In genomic region chr9:65455751-65456647, GRCh38 we compare ENCODE assay signal across 5 cellular contexts.
DNase-seq lines count a peak whose midpoint lies in the region; ATAC-seq lines count a peak whose summit lies in the region.
"Not testable (repeated sequence)": the region's sequence is repeated elsewhere in the genome, so short reads cannot be mapped to it uniquely, and the experiment has no call there.

No MANE protein-coding gene starts in this region.

- not testable (repeated sequence) for H3K27me3 Mint-ChIP-seq in activated naive CD8-positive, alpha-beta T cell treated with anti-CD3 and anti-CD28 coated beads, Interleukin-2, amount 50 U/mL, for 24 hours; stimulated activated naive CD8-positive, alpha-beta T cell treated with anti-CD3 and anti-CD28 coated beads, Interleukin-15, amount 100 ng/mL, for 72 hours

- not testable (repeated sequence) for DNase-seq in activated naive CD8-positive, alpha-beta T cell treated with anti-CD3 and anti-CD28 coated beads, Interleukin-2, amount 50 U/mL, for 24 hours; stimulated activated naive CD8-positive, alpha-beta T cell treated with anti-CD3 and anti-CD28 coated beads, Interleukin-15, amount 100 ng/mL, for 72 hours
- DNase-seq in mesenteric fat pad (ENCODE audit: low spot score), result peak; percentile 85
- DNase-seq in posterior vena cava (ENCODE audit: low spot score), result peak; percentile 65

- H3K9me3 Mint-ChIP-seq in activated naive CD8-positive, alpha-beta T cell treated with anti-CD3 and anti-CD28 coated beads, Interleukin-2, amount 50 U/mL, for 24 hours, result peaks cover 15% of the 10 kb centered on the region
- peaks cover 23 to 47% of the 10 kb centered on the region in 2 donors for H3K9me3 Mint-ChIP-seq in stimulated activated naive CD8-positive, alpha-beta T cell treated with anti-CD3 and anti-CD28 coated beads, Interleukin-15, amount 100 ng/mL, for 72 hours

- H3K27ac Mint-ChIP-seq in activated naive CD8-positive, alpha-beta T cell treated with anti-CD3 and anti-CD28 coated beads, Interleukin-2, amount 50 U/mL, for 24 hours, result not testable (repeated sequence)
- H3K27ac Mint-ChIP-seq in stimulated activated naive CD8-positive, alpha-beta T cell treated with anti-CD3 and anti-CD28 coated beads, Interleukin-15, amount 100 ng/mL, for 72 hours, result peak overlapping the region in 1 of 2 donors; percentile 83

- peaks cover 14% of the 10 kb centered on the region for H3K9me3 ChIP-seq in iPS-18c (ENCODE audit: control insufficient read depth, insufficient read depth, low read length)

- H3K4me3 Mint-ChIP-seq in activated naive CD8-positive, alpha-beta T cell treated with anti-CD3 and anti-CD28 coated beads, Interleukin-2, amount 50 U/mL, for 24 hours; stimulated activated naive CD8-positive, alpha-beta T cell treated with anti-CD3 and anti-CD28 coated beads, Interleukin-15, amount 100 ng/mL, for 72 hours: not testable (repeated sequence)

- intact Hi-C loops in posterior vena cava (cut with DNase I), result not testable (repeated sequence)

- ATAC-seq in activated naive CD8-positive, alpha-beta T cell treated with anti-CD3 and anti-CD28 coated beads, Interleukin-2, amount 50 U/mL, for 24 hours, result peak; percentile 30
- ATAC-seq in stimulated activated naive CD8-positive, alpha-beta T cell treated with anti-CD3 and anti-CD28 coated beads, Interleukin-15, amount 100 ng/mL, for 72 hours, result peak; percentile 23

- 0 out of 2 replicates have a peak overlapping the region, but pooled peaks have one; percentile 3 for H3K4me3 ChIP-seq in iPS-18c (ENCODE audit: insufficient read depth, low read depth, low read length)

- H3K4me1 Mint-ChIP-seq in activated naive CD8-positive, alpha-beta T cell treated with anti-CD3 and anti-CD28 coated beads, Interleukin-2, amount 50 U/mL, for 24 hours; stimulated activated naive CD8-positive, alpha-beta T cell treated with anti-CD3 and anti-CD28 coated beads, Interleukin-15, amount 100 ng/mL, for 72 hours: not testable (repeated sequence)

- not testable (repeated sequence) for H3K36me3 Mint-ChIP-seq in activated naive CD8-positive, alpha-beta T cell treated with anti-CD3 and anti-CD28 coated beads, Interleukin-2, amount 50 U/mL, for 24 hours (ENCODE audit: low read depth)
